ENCODE assay signal across 24 cellular contexts in genomic region chr5:79436821-79437220, GRCh38.
DNase-seq lines count a peak whose midpoint lies in the region; ATAC-seq and TF ChIP-seq lines count a peak whose summit lies in the region.
"Had no signal": no experiment of that assay in that cellular context is flagged by ENCODE, and none has a peak within 500 bp of the region (broad histone marks: within the 10 kb centered on the region; RNA-seq: fewer than 3 reads in every experiment).

No MANE protein-coding gene starts in this region.

- H3K9me3 ChIP-seq in SK-N-MC (ENCODE audit: low read depth, low read length) (no peaks in the 10 kb centered on the region), left lung (no peaks in the 10 kb centered on the region)
- H3K9me3 ChIP-seq: testis had no signal

- peak overlapping the region; percentile 52 for H3K9ac ChIP-seq in SK-N-MC (ENCODE audit: insufficient read length)

- H3K36me3 ChIP-seq in SK-N-MC (ENCODE audit: insufficient read depth, low read length), result no peaks in the 10 kb centered on the region
- no peaks in the 10 kb centered on the region for H3K36me3 ChIP-seq in left lung

- DNase-seq in ELR (ENCODE audit: low read depth) (peak; percentile 54), SK-N-MC (ENCODE audit: low read depth, low spot score) (no peak), epithelial cell of esophagus (ENCODE audit: low read depth) (peak; percentile 12), left lung (no peak), HuH-7 (ENCODE audit: low spot score) (no peak), nephron progenitor cell (no peak), SIG-M5 treated with dmso at 0.1 percent for 504 hours (lab: John Stamatoyannopoulos, UW; ENCODE audit: unreplicated experiment) (no peak)
- no peak for DNase-seq in activated effector memory CD4-positive, alpha-beta T cell treated with anti-CD3 and anti-CD28 coated beads, Interleukin-2, amount 50 U/mL, for 16 hours
- DNase-seq: activated CD8-positive, alpha-beta memory T cell treated with anti-CD3 and anti-CD28 coated beads for 24 hours; activated naive CD4-positive, alpha-beta T cell treated with anti-CD3 and anti-CD28 coated beads, Interleukin-2, amount 10 ng/mL, durations not matched to agents 7 days and 5 days; activated T-cell treated with anti-CD3 and anti-CD28 coated beads, Interleukin-2, amount 50 U/mL, for 48 hours; anterior cingulate cortex; CD8-positive, alpha-beta T cell; cerebellar nuclear complex; DMS53; effector CD8-positive, alpha-beta T cell; left ventricle myocardium superior; NCI-H1694 treated with DMSO at 0.1 percent for 48 hours; NCI-H748 treated with DMSO at 0.1 percent for 48 hours; stimulated activated CD4-positive, alpha-beta T cell treated with anti-CD3 and anti-CD28 coated beads, Interleukin-1b, Interleukin-23, amount 100 ng/mL, for 48 hours; testis had no signal

- H3K27ac Mint-ChIP-seq in nephron progenitor cell, result no peak overlapping the region
- H3K27ac Mint-ChIP-seq: activated naive CD4-positive, alpha-beta T cell treated with anti-CD3 and anti-CD28 coated beads, Interleukin-2, amount 10 ng/mL, durations not matched to agents 7 days and 5 days; CD8-positive, alpha-beta T cell; stimulated activated memory B cell treated with anti-CD40 and anti-IgM and Interleukin-4, amounts not matched to agents 10 μg/mL and 1 μg/mL and 100 μg/mL, for 72 hours had no signal

- TF ChIP-seq CTCF in epithelial cell of esophagus (IDR thresholded peaks at IDR 0.05; ENCODE audit: insufficient read depth, low read depth, low read length, missing control alignments) (no peak), left lung (IDR thresholded peaks at IDR 0.05) (no peak), nephron progenitor cell (IDR thresholded peaks at IDR 0.05) (no peak)

- H3K4me3 Mint-ChIP-seq in nephron progenitor cell, result no peak overlapping the region
- H3K4me3 Mint-ChIP-seq: activated naive CD4-positive, alpha-beta T cell treated with anti-CD3 and anti-CD28 coated beads, Interleukin-2, amount 10 ng/mL, durations not matched to agents 7 days and 5 days; CD8-positive, alpha-beta T cell; nephron; stimulated activated memory B cell treated with anti-CD40 and anti-IgM and Interleukin-4, amounts not matched to agents 10 μg/mL and 1 μg/mL and 100 μg/mL, for 72 hours had no signal

- no peaks in the 10 kb centered on the region for H3K4me1 ChIP-seq in left lung
- H3K4me1 ChIP-seq: testis had no signal

- H3K9me3 Mint-ChIP-seq in nephron progenitor cell, result no peaks in the 10 kb centered on the region
- H3K9me3 Mint-ChIP-seq: activated naive CD4-positive, alpha-beta T cell treated with anti-CD3 and anti-CD28 coated beads, Interleukin-2, amount 10 ng/mL, durations not matched to agents 7 days and 5 days; CD8-positive, alpha-beta T cell; nephron; stimulated activated memory B cell treated with anti-CD40 and anti-IgM and Interleukin-4, amounts not matched to agents 10 μg/mL and 1 μg/mL and 100 μg/mL, for 72 hours had no signal

- no peaks in the 10 kb centered on the region for H3K27me3 ChIP-seq in left lung
- H3K27me3 ChIP-seq: testis had no signal

- H3K27me3 Mint-ChIP-seq in nephron progenitor cell (ENCODE audit: low read depth, poor library complexity), result no peaks in the 10 kb centered on the region
- H3K27me3 Mint-ChIP-seq: activated naive CD4-positive, alpha-beta T cell treated with anti-CD3 and anti-CD28 coated beads, Interleukin-2, amount 10 ng/mL, durations not matched to agents 7 days and 5 days; stimulated activated memory B cell treated with anti-CD40 and anti-IgM and Interleukin-4, amounts not matched to agents 10 μg/mL and 1 μg/mL and 100 μg/mL, for 72 hours had no signal

- peak; percentile 78 for ATAC-seq in left lung
- ATAC-seq: CD8-positive, alpha-beta T cell; GM12878; left ventricle myocardium superior; stimulated activated memory B cell treated with anti-CD40 and anti-IgM and Interleukin-4, amounts not matched to agents 10 μg/mL and 1 μg/mL and 100 μg/mL, for 72 hours had no signal

- H3K4me3 ChIP-seq in SK-N-MC (peak overlapping the region; percentile 44), epithelial cell of esophagus (ENCODE audit: low read length) (no peak overlapping the region), left lung (no peak overlapping the region)
- H3K4me3 ChIP-seq: GM12878, testis had no signal

- intact Hi-C loops in left lung (cut with DNase I), result no loop called here

- peaks cover 35% of the 10 kb centered on the region for H3K36me3 Mint-ChIP-seq in nephron progenitor cell (ENCODE audit: low read depth)
- H3K36me3 Mint-ChIP-seq: activated naive CD4-positive, alpha-beta T cell treated with anti-CD3 and anti-CD28 coated beads, Interleukin-2, amount 10 ng/mL, durations not matched to agents 7 days and 5 days; CD8-positive, alpha-beta T cell had no signal

- H3K27ac ChIP-seq in SK-N-MC, result peak overlapping the region; percentile 96
- no peak overlapping the region for H3K27ac ChIP-seq in left lung
- H3K27ac ChIP-seq: testis had no signal

- H3K4me1 Mint-ChIP-seq in nephron progenitor cell, result no peaks in the 10 kb centered on the region
- H3K4me1 Mint-ChIP-seq: activated naive CD4-positive, alpha-beta T cell treated with anti-CD3 and anti-CD28 coated beads, Interleukin-2, amount 10 ng/mL, durations not matched to agents 7 days and 5 days; nephron; stimulated activated memory B cell treated with anti-CD40 and anti-IgM and Interleukin-4, amounts not matched to agents 10 μg/mL and 1 μg/mL and 100 μg/mL, for 72 hours had no signal

Comparison
In these comparisons a context has a peak if more than half of its experiments do, and no peak if none do; other contexts are left out.
1. DNase-seq: peak in ELR (single experiment) and epithelial cell of esophagus (single experiment); none in SK-N-MC (single experiment), left lung (0 of 2), HuH-7 (single experiment), nephron progenitor cell (single experiment), SIG-M5 treated with dmso at 0.1 percent for 504 hours (single experiment) and activated effector memory CD4-positive, alpha-beta T cell treated with anti-CD3 and anti-CD28 coated beads, Interleukin-2, amount 50 U/mL, for 16 hours (single experiment).